1 cellular context compared by ENCODE assay signal in genomic region chr7:7566651-7567611, GRCh38.
A peak's percentile ranks its signal among the peaks of the same experiment; 100 is the strongest.
TF ChIP-seq lines count a peak whose summit lies in the region.

TSS of gene MIOS (plus strand) at chr7:7566884. CDS start at chr7:7572476, 5,592 bp downstream.

TF ChIP-seq in HEK293, 187 proteins besides CTCF, POLR2A, EP300 and RAD21 (continued from another document and continues in another):
- peak; percentile 87 for TF ChIP-seq ZNF692 (tag by site-specific recombination; IDR thresholded peaks at IDR 0.05)
- TF ChIP-seq ZNF660 (tag by site-specific recombination; IDR thresholded peaks at IDR 0.05): 0 out of 2 replicates have a peak, but pooled peaks have one; percentile 21
- no peak for TF ChIP-seq ZNF354C (tag by site-specific recombination; IDR thresholded peaks at IDR 0.05; ENCODE audit: borderline replicate concordance, low read depth)
- TF ChIP-seq ZNF560 (tag by site-specific recombination; IDR thresholded peaks at IDR 0.05; ENCODE audit: borderline replicate concordance): no peak
- no peak for TF ChIP-seq BCL6B (tag by site-specific recombination; IDR thresholded peaks at IDR 0.05)
- TF ChIP-seq ZNF626 (tag by site-specific recombination; IDR thresholded peaks at IDR 0.05): no peak
- TF ChIP-seq ZBTB21 (tag by site-specific recombination; IDR thresholded peaks at IDR 0.05): no peak
- TF ChIP-seq ZNF624 (tag by site-specific recombination; IDR thresholded peaks at IDR 0.05): no peak
- TF ChIP-seq GLIS2 (tag by site-specific recombination; IDR thresholded peaks at IDR 0.05): 0 out of 2 replicates have a peak, but pooled peaks have one; percentile 49
- TF ChIP-seq ZNF146 (tag by site-specific recombination; IDR thresholded peaks at IDR 0.05): no peak
- TF ChIP-seq, protein P1, sequence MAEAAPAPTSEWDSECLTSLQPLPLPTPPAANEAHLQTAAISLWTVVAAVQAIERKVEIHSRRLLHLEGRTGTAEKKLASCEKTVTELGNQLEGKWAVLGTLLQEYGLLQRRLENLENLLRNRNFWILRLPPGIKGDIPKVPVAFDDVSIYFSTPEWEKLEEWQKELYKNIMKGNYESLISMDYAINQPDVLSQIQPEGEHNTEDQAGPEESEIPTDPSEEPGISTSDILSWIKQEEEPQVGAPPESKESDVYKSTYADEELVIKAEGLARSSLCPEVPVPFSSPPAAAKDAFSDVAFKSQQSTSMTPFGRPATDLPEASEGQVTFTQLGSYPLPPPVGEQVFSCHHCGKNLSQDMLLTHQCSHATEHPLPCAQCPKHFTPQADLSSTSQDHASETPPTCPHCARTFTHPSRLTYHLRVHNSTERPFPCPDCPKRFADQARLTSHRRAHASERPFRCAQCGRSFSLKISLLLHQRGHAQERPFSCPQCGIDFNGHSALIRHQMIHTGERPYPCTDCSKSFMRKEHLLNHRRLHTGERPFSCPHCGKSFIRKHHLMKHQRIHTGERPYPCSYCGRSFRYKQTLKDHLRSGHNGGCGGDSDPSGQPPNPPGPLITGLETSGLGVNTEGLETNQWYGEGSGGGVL (tag by site-specific recombination; IDR thresholded peaks at IDR 0.05): no peak
- TF ChIP-seq ZEB2 (tag by site-specific recombination; IDR thresholded peaks at IDR 0.05): no peak
- no peak for TF ChIP-seq ZFHX2 (tag by site-specific recombination; conservative IDR thresholded peaks at IDR 0.05)
- TF ChIP-seq ZNF16 (tag by site-specific recombination; IDR thresholded peaks at IDR 0.05; ENCODE audit: low read depth): no peak
- TF ChIP-seq ZNF596 (tag by site-specific recombination; IDR thresholded peaks at IDR 0.05): no peak
- TF ChIP-seq SALL2 (tag by site-specific recombination; IDR thresholded peaks at IDR 0.05; ENCODE audit: borderline replicate concordance): no peak
- TF ChIP-seq ZSCAN16 (tag by site-specific recombination; IDR thresholded peaks at IDR 0.05): no peak
- TF ChIP-seq ZNF658 (tag by site-specific recombination; IDR thresholded peaks at IDR 0.05): no peak
- TF ChIP-seq ZNF777 (tag by site-specific recombination; IDR thresholded peaks at IDR 0.05; ENCODE audit: borderline replicate concordance): no peak
- TF ChIP-seq, protein P2, sequence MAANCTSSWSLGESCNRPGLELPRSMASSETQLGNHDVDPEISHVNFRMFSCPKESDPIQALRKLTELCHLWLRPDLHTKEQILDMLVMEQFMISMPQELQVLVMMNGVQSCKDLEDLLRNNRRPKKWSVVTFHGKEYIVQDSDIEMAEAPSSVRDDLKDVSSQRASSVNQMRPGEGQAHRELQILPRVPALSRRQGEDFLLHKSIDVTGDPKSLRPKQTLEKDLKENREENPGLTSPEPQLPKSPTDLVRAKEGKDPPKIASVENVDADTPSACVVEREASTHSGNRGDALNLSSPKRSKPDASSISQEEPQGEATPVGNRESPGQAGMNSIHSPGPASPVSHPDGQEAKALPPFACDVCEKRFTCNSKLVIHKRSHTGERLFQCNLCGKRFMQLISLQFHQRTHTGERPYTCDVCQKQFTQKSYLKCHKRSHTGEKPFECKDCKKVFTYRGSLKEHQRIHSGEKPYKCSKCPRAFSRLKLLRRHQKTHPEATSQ (tag by site-specific recombination; IDR thresholded peaks at IDR 0.05): no peak
- TF ChIP-seq ZNF837 (tag by site-specific recombination; IDR thresholded peaks at IDR 0.05): no peak
- TF ChIP-seq SCRT1 (tag by site-specific recombination; IDR thresholded peaks at IDR 0.05; ENCODE audit: borderline replicate concordance): no peak
- TF ChIP-seq SP2 (tag by site-specific recombination; IDR thresholded peaks at IDR 0.05): peak; percentile 61
- no peak for TF ChIP-seq ZNF843 (tag by site-specific recombination; IDR thresholded peaks at IDR 0.05)
- TF ChIP-seq SP3 (tag by site-specific recombination; IDR thresholded peaks at IDR 0.05): peak; percentile 73
- TF ChIP-seq ZNF311 (tag by site-specific recombination; IDR thresholded peaks at IDR 0.05; ENCODE audit: borderline replicate concordance): no peak
- no peak for TF ChIP-seq ZNF112 (tag by site-specific recombination; IDR thresholded peaks at IDR 0.05)
- no peak for TF ChIP-seq ZNF223 (tag by site-specific recombination; IDR thresholded peaks at IDR 0.05)
- no peak for TF ChIP-seq ZNF701 (tag by site-specific recombination; IDR thresholded peaks at IDR 0.05)
- no peak for TF ChIP-seq ZNF707 (tag by site-specific recombination; IDR thresholded peaks at IDR 0.05)
- TF ChIP-seq OVOL3 (tag by site-specific recombination; IDR thresholded peaks at IDR 0.05): no peak
- TF ChIP-seq GFI1B (tag by site-specific recombination; IDR thresholded peaks at IDR 0.05): no peak
- peak; percentile 34; the same call in 1 of the 2 replicates for TF ChIP-seq ZIC2 (tag by site-specific recombination; IDR thresholded peaks at IDR 0.05)
- TF ChIP-seq SETDB1 (IDR thresholded peaks at IDR 0.05; ENCODE audit: insufficient read length, low read length): no peak
- no peak for TF ChIP-seq ZNF529 (tag by site-specific recombination; IDR thresholded peaks at IDR 0.05; ENCODE audit: insufficient replicate concordance)
- no peak for TF ChIP-seq ZNF366 (tag by site-specific recombination; conservative IDR thresholded peaks at IDR 0.05)
- TF ChIP-seq ZNF274 (IDR thresholded peaks at IDR 0.05; ENCODE audit: low read length): no peak
- no peak for TF ChIP-seq ZNF274 (tag by site-specific recombination; IDR thresholded peaks at IDR 0.05; ENCODE audit: borderline replicate concordance)
- no peak for TF ChIP-seq ZNF791 (tag by site-specific recombination; IDR thresholded peaks at IDR 0.05)
- TF ChIP-seq ZNF530 (tag by site-specific recombination; IDR thresholded peaks at IDR 0.05; ENCODE audit: low read depth): no peak
- TF ChIP-seq ZNF423 (tag by site-specific recombination; IDR thresholded peaks at IDR 0.05): no peak
- TF ChIP-seq ZNF280C (tag by site-specific recombination; IDR thresholded peaks at IDR 0.05): no peak
- peak; percentile 43; the same call in 1 of the 2 replicates for TF ChIP-seq GLIS1 (tag by site-specific recombination; IDR thresholded peaks at IDR 0.05)
- no peak for TF ChIP-seq ZBTB10 (tag by site-specific recombination; IDR thresholded peaks at IDR 0.05)
- no peak for TF ChIP-seq ZNF654 (tag by site-specific recombination; IDR thresholded peaks at IDR 0.05; ENCODE audit: low read depth)
- TF ChIP-seq PRDM10 (tag by site-specific recombination; IDR thresholded peaks at IDR 0.05): no peak
- TF ChIP-seq ZNF792 (tag by site-specific recombination; IDR thresholded peaks at IDR 0.05): no peak
- TF ChIP-seq ZNF114 (tag by site-specific recombination; IDR thresholded peaks at IDR 0.05): no peak
- TF ChIP-seq ZNF561 (tag by site-specific recombination; IDR thresholded peaks at IDR 0.05; ENCODE audit: borderline replicate concordance): peak; percentile 64; the same call in 1 of the 2 replicates
- TF ChIP-seq, protein P3, sequence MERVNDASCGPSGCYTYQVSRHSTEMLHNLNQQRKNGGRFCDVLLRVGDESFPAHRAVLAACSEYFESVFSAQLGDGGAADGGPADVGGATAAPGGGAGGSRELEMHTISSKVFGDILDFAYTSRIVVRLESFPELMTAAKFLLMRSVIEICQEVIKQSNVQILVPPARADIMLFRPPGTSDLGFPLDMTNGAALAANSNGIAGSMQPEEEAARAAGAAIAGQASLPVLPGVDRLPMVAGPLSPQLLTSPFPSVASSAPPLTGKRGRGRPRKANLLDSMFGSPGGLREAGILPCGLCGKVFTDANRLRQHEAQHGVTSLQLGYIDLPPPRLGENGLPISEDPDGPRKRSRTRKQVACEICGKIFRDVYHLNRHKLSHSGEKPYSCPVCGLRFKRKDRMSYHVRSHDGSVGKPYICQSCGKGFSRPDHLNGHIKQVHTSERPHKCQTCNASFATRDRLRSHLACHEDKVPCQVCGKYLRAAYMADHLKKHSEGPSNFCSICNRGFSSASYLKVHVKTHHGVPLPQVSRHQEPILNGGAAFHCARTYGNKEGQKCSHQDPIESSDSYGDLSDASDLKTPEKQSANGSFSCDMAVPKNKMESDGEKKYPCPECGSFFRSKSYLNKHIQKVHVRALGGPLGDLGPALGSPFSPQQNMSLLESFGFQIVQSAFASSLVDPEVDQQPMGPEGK (tag by site-specific recombination; IDR thresholded peaks at IDR 0.05): no peak
- TF ChIP-seq ZNF24 (tag by site-specific recombination; IDR thresholded peaks at IDR 0.05): no peak
- no peak for TF ChIP-seq ZNF521 (tag by site-specific recombination; IDR thresholded peaks at IDR 0.05)
- peak; percentile 51 for TF ChIP-seq ZNF335 (tag by site-specific recombination; conservative IDR thresholded peaks at IDR 0.05)
- TF ChIP-seq ZNF23 (tag by site-specific recombination; IDR thresholded peaks at IDR 0.05; ENCODE audit: borderline replicate concordance): no peak
- TF ChIP-seq ZNF10 (tag by site-specific recombination; IDR thresholded peaks at IDR 0.05): no peak
- TF ChIP-seq HOXD13 (CRISPR knock-in tag; IDR thresholded peaks at IDR 0.05; ENCODE audit: borderline replicate concordance): no peak
- TF ChIP-seq MZF1 (tag by site-specific recombination; IDR thresholded peaks at IDR 0.05; ENCODE audit: borderline replicate concordance): no peak
